Comparison of ENCODE assay signal across 21 cellular contexts in the genomic region with DNA sequence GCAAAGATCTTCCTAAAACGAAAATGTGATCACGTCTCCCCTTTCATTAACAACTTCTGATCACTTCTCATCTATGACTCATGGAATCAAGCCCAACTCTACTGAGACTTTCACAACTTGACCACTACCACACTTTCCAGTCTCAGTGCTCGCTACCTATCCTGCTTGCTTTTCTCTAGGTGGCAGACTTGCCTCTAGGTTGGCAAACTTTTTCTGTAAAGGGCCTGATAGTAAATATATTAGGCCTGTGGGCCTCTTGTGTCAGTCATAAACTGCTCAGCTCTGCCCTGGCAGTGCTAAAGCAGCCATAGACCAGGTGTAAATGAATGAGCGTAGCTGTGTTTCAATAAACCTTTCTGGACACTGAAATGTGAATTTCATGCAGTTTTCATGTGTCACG. TPM values are rescaled to one million over a fixed set of nuclear protein-coding genes. Genes with fewer than 3 reads are reported as not detected.
DNase-seq lines count a peak whose midpoint lies in the region; ATAC-seq and TF ChIP-seq lines count a peak whose summit lies in the region.
"Had no signal": no experiment of that assay in that cellular context is flagged by ENCODE, and none has a peak within 500 bp of the region (broad histone marks: within the 10 kb centered on the region; RNA-seq: fewer than 3 reads in every experiment).

No MANE protein-coding gene starts in this region.

- no peaks in the 10 kb centered on the region for H3F3A ChIP-seq in SK-N-SH (replicated peaks; ENCODE audit: insufficient read depth)

- H3K79me1 ChIP-seq in mesendoderm (ENCODE audit: low read length) = no peaks in the 10 kb centered on the region

- H4K20me1 ChIP-seq in SK-N-SH (ENCODE audit: insufficient read depth) = no peaks in the 10 kb centered on the region
- H4K20me1 ChIP-seq: BLaER1 treated with 17β-estradiol and CSF1 and Interleukin-3, amounts not matched to agents 10 nM and 100 nM had no signal

- no peak overlapping the region for H3K56ac ChIP-seq in mesendoderm (ENCODE audit: low read length)

- no peaks in the 10 kb centered on the region for H3K36me3 Mint-ChIP-seq in endodermal cell (ENCODE audit: low read depth)
- H3K36me3 Mint-ChIP-seq in progenitor cell of endocrine pancreas (ENCODE audit: insufficient read depth) = no peaks in the 10 kb centered on the region
- H3K36me3 Mint-ChIP-seq: IgD-negative memory B cell had no signal

- H3K36me3 ChIP-seq in SK-N-SH (replicated peaks in 1 of 2; ENCODE audit: control insufficient read depth in 1 of 2, insufficient read depth in 2 of 2, low read length in 1 of 2) = no peaks in the 10 kb centered on the region
- H3K36me3 ChIP-seq in endodermal cell (ENCODE audit: control insufficient read depth, insufficient read depth, low read length) = no peaks in the 10 kb centered on the region
- H3K36me3 ChIP-seq in mesendoderm (ENCODE audit: control insufficient read depth, insufficient read depth, low read length) = no peaks in the 10 kb centered on the region
- H3K36me3 ChIP-seq in breast epithelium = no peaks in the 10 kb centered on the region
- H3K36me3 ChIP-seq in WERI-Rb-1 = no peaks in the 10 kb centered on the region
- H3K36me3 ChIP-seq: BLaER1 treated with 17β-estradiol and CSF1 and Interleukin-3, amounts not matched to agents 10 nM and 100 nM had no signal

- H3K27ac Mint-ChIP-seq in endodermal cell = no peak overlapping the region
- H3K27ac Mint-ChIP-seq in progenitor cell of endocrine pancreas = no peak overlapping the region
- H3K27ac Mint-ChIP-seq: IgD-negative memory B cell had no signal

- no peak for ATAC-seq in SK-N-SH treated with all-trans-retinoic acid at 6 μM for 48 hours

- H2AFZ ChIP-seq in SK-N-SH (ENCODE audit: low read depth) = no peak overlapping the region

- H3K4me3 Mint-ChIP-seq in endodermal cell (no peak overlapping the region), progenitor cell of endocrine pancreas (ENCODE audit: low read depth) (no peak overlapping the region)
- H3K4me3 Mint-ChIP-seq: IgD-negative memory B cell had no signal

- 31% methylated on average over 5 of the region's 5 CpGs for WGBS in SK-N-SH (ENCODE audit: low lambda C conversion rate)
- WGBS in endodermal cell (ENCODE audit: insufficient coverage in 1 of 2, insufficient read length in 1 of 2), 2 experiments = 86 to 93% methylated on average over 4 to 5 of the region's 5 CpGs
- no CpG with 5 or more reads among the region's 5 CpGs for WGBS in mesendoderm (ENCODE audit: extremely low coverage, insufficient coverage, low lambda C conversion rate)

- intact Hi-C loops in breast epithelium (cut with DNase I; ENCODE audit: low total_unique reads) = no loop called here

- no peak overlapping the region for H2BK5ac ChIP-seq in mesendoderm (ENCODE audit: low read length)

- H3K79me2 ChIP-seq in SK-N-SH (ENCODE audit: insufficient read depth) (no peaks in the 10 kb centered on the region), mesendoderm (ENCODE audit: control insufficient read depth, insufficient read depth, low read length) (no peaks in the 10 kb centered on the region)

- TF ChIP-seq RAD21 in SK-N-SH (IDR thresholded peaks at IDR 0.05; ENCODE audit: low read length) = peak; percentile 31; the same call in 1 of the 2 replicates

- H3K4me3 ChIP-seq in SK-N-SH (ENCODE audit: low read depth in 2 of 2, low read length in 1 of 2) = no peak overlapping the region
- H3K4me3 ChIP-seq in LNCaP clone FGC (ENCODE audit: low read depth, low read length) = no peak overlapping the region
- H3K4me3 ChIP-seq in endodermal cell (ENCODE audit: low read length) = no peak overlapping the region
- H3K4me3 ChIP-seq in mesendoderm (ENCODE audit: low read length) = no peak overlapping the region
- H3K4me3 ChIP-seq in breast epithelium = no peak overlapping the region
- no peak overlapping the region for H3K4me3 ChIP-seq in WERI-Rb-1 (ENCODE audit: low read depth, low read length)
- H3K4me3 ChIP-seq: BLaER1 treated with 17β-estradiol and CSF1 and Interleukin-3, amounts not matched to agents 10 nM and 100 nM had no signal

- H2AK5ac ChIP-seq in mesendoderm (ENCODE audit: low read length) = no peak overlapping the region

- no peak overlapping the region for H4K8ac ChIP-seq in mesendoderm (ENCODE audit: low read depth, low read length)

- H3K23ac ChIP-seq in mesendoderm (ENCODE audit: low read length) = no peak overlapping the region

- H3K9me3 ChIP-seq in SK-N-SH = no peaks in the 10 kb centered on the region
- H3K9me3 ChIP-seq in endodermal cell (ENCODE audit: control insufficient read depth, low read length) = peaks cover 2% of the 10 kb centered on the region
- no peaks in the 10 kb centered on the region for H3K9me3 ChIP-seq in breast epithelium
- no peaks in the 10 kb centered on the region for H3K9me3 ChIP-seq in WERI-Rb-1 (ENCODE audit: severe bottlenecking)
- H3K9me3 ChIP-seq: BLaER1 treated with 17β-estradiol and CSF1 and Interleukin-3, amounts not matched to agents 10 nM and 100 nM had no signal

- H2BK120ac ChIP-seq in mesendoderm (ENCODE audit: low read depth, low read length) = no peak overlapping the region

- TF ChIP-seq CTCF in SK-N-SH (IDR thresholded peaks at IDR 0.05) (no peak), LNCaP clone FGC (IDR thresholded peaks at IDR 0.05; ENCODE audit: control insufficient read depth, extremely low read depth, insufficient read depth) (peak; percentile 22; the same call in 1 of the 2 replicates), endodermal cell (conservative IDR thresholded peaks at IDR 0.05) (peak; percentile 62), breast epithelium (IDR thresholded peaks at IDR 0.05) (no peak), progenitor cell of endocrine pancreas (IDR thresholded peaks at IDR 0.05; ENCODE audit: unreplicated experiment) (no peak), WERI-Rb-1 (IDR thresholded peaks at IDR 0.05; ENCODE audit: low read depth, low read length) (no peak)

- H3K4me1 Mint-ChIP-seq in endodermal cell (no peaks in the 10 kb centered on the region), progenitor cell of endocrine pancreas (ENCODE audit: low read depth) (peaks cover 22% of the 10 kb centered on the region)
- H3K4me1 Mint-ChIP-seq: IgD-negative memory B cell had no signal

- no peak for TF ChIP-seq EP300 in SK-N-SH (IDR thresholded peaks at IDR 0.05; ENCODE audit: borderline replicate concordance in 1 of 2, low read depth in 1 of 2, low read length in 1 of 2)

- H3K9me2 ChIP-seq in SK-N-SH = no peaks in the 10 kb centered on the region

- H3K4me1 ChIP-seq in SK-N-SH (ENCODE audit: control insufficient read depth in 1 of 2, insufficient read depth in 2 of 2, low read depth in 1 of 2, low read length in 1 of 2) (peaks cover 0 to 9% of the 10 kb centered on the region in 2 experiments; a peak in 1 of 4 replicates), endodermal cell (ENCODE audit: control insufficient read depth, insufficient read depth, low read length) (no peaks in the 10 kb centered on the region), mesendoderm (ENCODE audit: control insufficient read depth, low read depth, low read length) (peaks cover 4% of the 10 kb centered on the region), breast epithelium (no peaks in the 10 kb centered on the region)
- H3K4me1 ChIP-seq: BLaER1 treated with 17β-estradiol and CSF1 and Interleukin-3, amounts not matched to agents 10 nM and 100 nM had no signal

- H3K9me3 Mint-ChIP-seq in endodermal cell = peaks cover 2% of the 10 kb centered on the region
- H3K9me3 Mint-ChIP-seq in progenitor cell of endocrine pancreas (ENCODE audit: low read depth) = no peaks in the 10 kb centered on the region
- H3K9me3 Mint-ChIP-seq: IgD-negative memory B cell had no signal

- H3K18ac ChIP-seq in mesendoderm (ENCODE audit: low read length) = no peak overlapping the region

- no peaks in the 10 kb centered on the region for H3K27me3 ChIP-seq in SK-N-SH (ENCODE audit: insufficient read depth)
- H3K27me3 ChIP-seq in endodermal cell (ENCODE audit: control insufficient read depth, insufficient read depth, low read length, poor library complexity, severe bottlenecking) = peaks cover 28% of the 10 kb centered on the region
- H3K27me3 ChIP-seq in mesendoderm (ENCODE audit: insufficient read depth, low read length, poor library complexity) = no peaks in the 10 kb centered on the region
- H3K27me3 ChIP-seq in breast epithelium = no peaks in the 10 kb centered on the region
- H3K27me3 ChIP-seq in WERI-Rb-1 (ENCODE audit: insufficient read depth, low read depth, severe bottlenecking) = peaks cover 73% of the 10 kb centered on the region
- H3K27me3 ChIP-seq: BLaER1 treated with 17β-estradiol and CSF1 and Interleukin-3, amounts not matched to agents 10 nM and 100 nM had no signal

- CTCF ChIA-PET in SK-N-SH (lab: Yijun Ruan, JAX) = interaction anchor here (1.2 to 1.3 kb wide), 2 partner anchors 106 to 321 kb away, joined by 4 read pairs; no protein-coding TSS in a partner anchor

- no peak overlapping the region for H3K4ac ChIP-seq in mesendoderm (ENCODE audit: low read depth, low read length)

- H2BK15ac ChIP-seq in mesendoderm (replicated peaks; ENCODE audit: low read depth) = no peak overlapping the region

- H3K27ac ChIP-seq in SK-N-SH (ENCODE audit: low read depth in 2 of 2, low read length in 1 of 2) = no peak overlapping the region
- no peak overlapping the region for H3K27ac ChIP-seq in endodermal cell (ENCODE audit: low read depth, low read length)
- no peak overlapping the region for H3K27ac ChIP-seq in mesendoderm (ENCODE audit: low read depth, low read length)
- no peak overlapping the region for H3K27ac ChIP-seq in breast epithelium
- H3K27ac ChIP-seq in WERI-Rb-1 = no peak overlapping the region
- H3K27ac ChIP-seq: BLaER1 treated with 17β-estradiol and CSF1 and Interleukin-3, amounts not matched to agents 10 nM and 100 nM had no signal

- H3K9ac ChIP-seq in SK-N-SH (no peak overlapping the region), endodermal cell (ENCODE audit: extremely low read depth, low read length, poor library complexity, severe bottlenecking) (no peak overlapping the region), mesendoderm (ENCODE audit: low read length) (no peak overlapping the region)
- H3K9ac ChIP-seq: BLaER1 treated with 17β-estradiol and CSF1 and Interleukin-3, amounts not matched to agents 10 nM and 100 nM had no signal

- no peak overlapping the region for H3K4me2 ChIP-seq in SK-N-SH
- H3K4me2 ChIP-seq in mesendoderm (ENCODE audit: low read length) = no peak overlapping the region
- H3K4me2 ChIP-seq: BLaER1 treated with 17β-estradiol and CSF1 and Interleukin-3, amounts not matched to agents 10 nM and 100 nM had no signal

- H4K5ac ChIP-seq in mesendoderm (ENCODE audit: low read length) = no peak overlapping the region

- POLR2A ChIA-PET in SK-N-SH (lab: Yijun Ruan, JAX) = no interaction called here

- H3K27me3 Mint-ChIP-seq in endodermal cell (ENCODE audit: insufficient read depth) = peaks cover 21% of the 10 kb centered on the region
- H3K27me3 Mint-ChIP-seq in progenitor cell of endocrine pancreas = peaks cover 10% of the 10 kb centered on the region

- DNase-seq in SK-N-SH (no peak), LNCaP clone FGC (ENCODE audit: low read depth) (no peak), endodermal cell (no peak), mesendoderm (peak; percentile 51), breast epithelium (ENCODE audit: low spot score in 2 of 2) (no peak), progenitor cell of endocrine pancreas (ENCODE audit: low spot score, unreplicated experiment) (no peak), WERI-Rb-1 (no peak)
- DNase-seq: DMS 273 treated with DMSO at 0.1 percent for 48 hours, MV-4-11, NCI-H1417 treated with DMSO at 0.1 percent for 48 hours, NCI-H1930, NCI-H446, NCI-H69, SHP77 treated with DMSO at 0.1 percent for 48 hours, SW 1271 had no signal

- no peak for TF ChIP-seq POLR2A in breast epithelium (IDR thresholded peaks at IDR 0.05)

RNA-seq across cellular contexts. Expression of gene HMGB4, which starts 21.5 kb away (rescaled TPM):
- polyA plus RNA-seq in SK-N-SH (2012; rRNA removed) = not detected in 2 replicates
- polyA plus RNA-seq in SK-N-SH (2012; cell fraction: cytosol; rRNA removed) = not detected in 2 replicates
- polyA plus RNA-seq in SK-N-SH (2012; cell fraction: nucleus; rRNA removed) = not detected in 2 replicates
- total RNA-seq in endodermal cell (not detected), breast epithelium (not detected), progenitor cell of endocrine pancreas (not detected in 2 replicates)
- not detected for polyA plus RNA-seq in endodermal cell (2013, experiment 1 of 2)
- not detected for polyA plus RNA-seq in endodermal cell (2013, experiment 2 of 2)
- 0.01 TPM for polyA plus RNA-seq in mesendoderm (2013, experiment 1 of 2)
- polyA plus RNA-seq in mesendoderm (2013, experiment 2 of 2) = 0.03 TPM
- total RNA-seq: Daoy, HT1080, LHCN-M2 had no signal
- polyA plus RNA-seq: IgD-negative memory B cell had no signal

Comparison
In these comparisons a context has a peak if more than half of its experiments do, and no peak if none do; other contexts are left out.
1. CTCF ChIP-seq: peak in LNCaP clone FGC (single experiment) and endodermal cell (single experiment); none in SK-N-SH (single experiment), breast epithelium (0 of 3), progenitor cell of endocrine pancreas (single experiment) and WERI-Rb-1 (single experiment).